ENCODE assay signal across 17 cellular contexts in genomic region chr2:32760628-32761027, GRCh38.
DNase-seq lines count a peak whose midpoint lies in the region; ATAC-seq and TF ChIP-seq lines count a peak whose summit lies in the region.
"Had no signal": no experiment of that assay in that cellular context is flagged by ENCODE, and none has a peak within 500 bp of the region (broad histone marks: within the 10 kb centered on the region; RNA-seq: fewer than 3 reads in every experiment).

No MANE protein-coding gene starts in this region.

- no peak overlapping the region for H2BK5ac ChIP-seq in trophoblast cell (ENCODE audit: low read depth, low read length, poor library complexity)

- peak; percentile 37 for DNase-seq in Ammon's horn (ENCODE audit: low spot score)
- peak; percentile 65 for DNase-seq in WERI-Rb-1
- DNase-seq in midbrain (lab: John Stamatoyannopoulos, UW) = peak; percentile 22
- no peak for DNase-seq in trophoblast cell
- DNase-seq in brain microvascular endothelial cell = no peak
- DNase-seq in activated T-cell treated with anti-CD3 and anti-CD28 coated beads, Interleukin-2, amount 50 U/mL, for 4 hours = no peak
- no peak for DNase-seq in GOT3 (lab: John Stamatoyannopoulos, UW)
- DNase-seq: Caco-2; CD4-positive, CD25-positive, alpha-beta regulatory T cell; CD8-positive, alpha-beta T cell; DMS153; DND-41; H9 had no signal

- H4K91ac ChIP-seq in trophoblast cell (ENCODE audit: low read depth, low read length) = no peak overlapping the region

- H3K9me3 ChIP-seq in WERI-Rb-1 (ENCODE audit: severe bottlenecking) (no peaks in the 10 kb centered on the region), trophoblast cell (ENCODE audit: insufficient read depth, low read depth, low read length) (no peaks in the 10 kb centered on the region)
- H3K9me3 ChIP-seq: Caco-2 had no signal

- peaks cover 12% of the 10 kb centered on the region for H3K4me1 Mint-ChIP-seq in activated T-cell treated with anti-CD3 and anti-CD28 coated beads, Interleukin-2, amount 50 U/mL, for 4 hours (ENCODE audit: low read depth)

- no peak overlapping the region for H3K9ac ChIP-seq in trophoblast cell (ENCODE audit: low read length)
- H3K9ac ChIP-seq: BLaER1 had no signal

- H4K12ac ChIP-seq in trophoblast cell (ENCODE audit: low read depth, low read length) = no peak overlapping the region

- H3K27me3 Mint-ChIP-seq in activated T-cell treated with anti-CD3 and anti-CD28 coated beads, Interleukin-2, amount 50 U/mL, for 4 hours (ENCODE audit: low read depth) = no peaks in the 10 kb centered on the region
- H3K27me3 Mint-ChIP-seq: B cell; CD4-positive, CD25-positive, alpha-beta regulatory T cell had no signal

- H3K4ac ChIP-seq in trophoblast cell (ENCODE audit: low read depth, low read length) = no peak overlapping the region

- H3K27ac ChIP-seq in WERI-Rb-1 (peak overlapping the region; percentile 61), trophoblast cell (ENCODE audit: low read depth, low read length) (no peak overlapping the region), brain microvascular endothelial cell (no peak overlapping the region)
- H3K27ac ChIP-seq: BLaER1, C4-2B had no signal

- H3K79me2 ChIP-seq in trophoblast cell (ENCODE audit: control insufficient read depth, insufficient read depth, low read length, poor library complexity) = no peaks in the 10 kb centered on the region

- no peaks in the 10 kb centered on the region for H3K9me3 Mint-ChIP-seq in activated T-cell treated with anti-CD3 and anti-CD28 coated beads, Interleukin-2, amount 50 U/mL, for 4 hours
- H3K9me3 Mint-ChIP-seq: CD4-positive, CD25-positive, alpha-beta regulatory T cell; CD8-positive, alpha-beta T cell; H9 had no signal

- H3K36me3 ChIP-seq in WERI-Rb-1 (no peaks in the 10 kb centered on the region), trophoblast cell (ENCODE audit: control insufficient read depth in 1 of 2, insufficient read depth in 2 of 2, low read length in 2 of 2) (peaks cover 0 to 3% of the 10 kb centered on the region in 2 experiments), brain microvascular endothelial cell (replicated peaks) (peaks cover 3% of the 10 kb centered on the region)

- no peak overlapping the region for H4K8ac ChIP-seq in trophoblast cell (ENCODE audit: low read depth, low read length)

- peak overlapping the region; percentile 26 for H3K4me3 ChIP-seq in WERI-Rb-1 (ENCODE audit: low read depth, low read length)
- H3K4me3 ChIP-seq in trophoblast cell (ENCODE audit: low read depth, low read length) = no peak overlapping the region
- no peak overlapping the region for H3K4me3 ChIP-seq in brain microvascular endothelial cell (ENCODE audit: low read depth, low read length)
- H3K4me3 ChIP-seq: BLaER1 had no signal

- H3K14ac ChIP-seq in trophoblast cell (ENCODE audit: low read length) = no peak overlapping the region

- ATAC-seq in activated T-cell treated with anti-CD3 and anti-CD28 coated beads, Interleukin-2, amount 50 U/mL, for 4 hours = no peak
- ATAC-seq: CD8-positive, alpha-beta T cell; HCT116 had no signal

- no peak overlapping the region for H3K4me3 Mint-ChIP-seq in activated T-cell treated with anti-CD3 and anti-CD28 coated beads, Interleukin-2, amount 50 U/mL, for 4 hours
- H3K4me3 Mint-ChIP-seq: B cell; CD4-positive, CD25-positive, alpha-beta regulatory T cell; CD8-positive, alpha-beta T cell; H9 had no signal

- in situ Hi-C loops in brain microvascular endothelial cell (cut with HindIII; ENCODE audit: low pct_ligation_motif_present, low sequenced_read_pairs) = no loop called here

- H3K18ac ChIP-seq in trophoblast cell (ENCODE audit: low read length) = no peak overlapping the region

- H3K36me3 Mint-ChIP-seq in activated T-cell treated with anti-CD3 and anti-CD28 coated beads, Interleukin-2, amount 50 U/mL, for 4 hours (ENCODE audit: insufficient read depth) = peaks cover 48% of the 10 kb centered on the region

- H3K23ac ChIP-seq in trophoblast cell (ENCODE audit: low read length) = peak overlapping the region; percentile 5

- TF ChIP-seq CTCF in WERI-Rb-1 (IDR thresholded peaks at IDR 0.05; ENCODE audit: low read depth, low read length) (no peak), brain microvascular endothelial cell (IDR thresholded peaks at IDR 0.05; ENCODE audit: low read depth, low read length, missing control alignments) (no peak)

- no CpG with 5 or more reads among the region's 4 CpGs for WGBS in trophoblast cell (ENCODE audit: extremely low coverage, insufficient coverage, insufficient read length)

- no peak overlapping the region for H2AK5ac ChIP-seq in trophoblast cell (ENCODE audit: low read length)

- H3K27me3 ChIP-seq in WERI-Rb-1 (ENCODE audit: insufficient read depth, low read depth, severe bottlenecking) (no peaks in the 10 kb centered on the region), trophoblast cell (ENCODE audit: insufficient read depth, low read length) (no peaks in the 10 kb centered on the region), brain microvascular endothelial cell (replicated peaks) (no peaks in the 10 kb centered on the region)
- H3K27me3 ChIP-seq: BLaER1 had no signal

- H2BK120ac ChIP-seq in trophoblast cell (ENCODE audit: insufficient read depth, low read length, poor library complexity) = no peak overlapping the region

- H2BK12ac ChIP-seq in trophoblast cell (ENCODE audit: low read length) = no peak overlapping the region

- H3K4me2 ChIP-seq in trophoblast cell (ENCODE audit: low read length) = no peak overlapping the region
- H3K4me2 ChIP-seq: BLaER1 had no signal

- H3K4me1 ChIP-seq in trophoblast cell (ENCODE audit: control insufficient read depth in 1 of 2, insufficient read depth in 2 of 2, low read length in 2 of 2) = no peaks in the 10 kb centered on the region
- H3K4me1 ChIP-seq: BLaER1 had no signal

- H3K79me1 ChIP-seq in trophoblast cell (ENCODE audit: low read length) = no peaks in the 10 kb centered on the region

- H2AFZ ChIP-seq in trophoblast cell (ENCODE audit: insufficient read depth, low read length, poor library complexity) = no peak overlapping the region

Comparison
In these comparisons a context has a peak if more than half of its experiments do, and no peak if none do; other contexts are left out.
1. DNase-seq: peak in Ammon's horn (single experiment), WERI-Rb-1 (single experiment) and midbrain (single experiment); none in trophoblast cell (0 of 2), brain microvascular endothelial cell (single experiment), activated T-cell treated with anti-CD3 and anti-CD28 coated beads, Interleukin-2, amount 50 U/mL, for 4 hours (single experiment) and GOT3 (single experiment).